Comparison of ENCODE assay signal across 15 cellular contexts in genomic region chr22:29520851-29521250, GRCh38. TPM values are rescaled to one million over a fixed set of nuclear protein-coding genes. Genes with fewer than 3 reads are reported as not detected.
DNase-seq lines count a peak whose midpoint lies in the region; ATAC-seq and TF ChIP-seq lines count a peak whose summit lies in the region.
"Had no signal": no experiment of that assay in that cellular context is flagged by ENCODE, and none has a peak within 500 bp of the region (broad histone marks: within the 10 kb centered on the region; RNA-seq: fewer than 3 reads in every experiment).

No MANE protein-coding gene starts in this region.

- POLR2A ChIA-PET in activated naive CD8-positive, alpha-beta T cell treated with anti-CD3 and anti-CD28 coated beads, Interleukin-2, amount 10 ng/mL, durations not matched to agents 7 days and 5 days (lab: Charles Lee): no interaction called here

- no peaks in the 10 kb centered on the region for H3K9me3 ChIP-seq in GM23248 (ENCODE audit: low read depth)
- H3K9me3 ChIP-seq: BE2C had no signal

- H3K27me3 ChIP-seq in GM23248 (replicated peaks; ENCODE audit: insufficient read depth): no peaks in the 10 kb centered on the region
- H3K27me3 ChIP-seq: BE2C, hepatocyte had no signal

- H3K4me3 Mint-ChIP-seq in activated naive CD8-positive, alpha-beta T cell treated with anti-CD3 and anti-CD28 coated beads, Interleukin-2, amount 10 ng/mL, durations not matched to agents 7 days and 5 days: no peak overlapping the region
- H3K4me3 Mint-ChIP-seq: activated CD8-positive, alpha-beta T cell treated with anti-CD3 and anti-CD28 coated beads, Interleukin-2, amount 10 ng/mL, durations not matched to agents 7 days and 5 days; activated naive CD8-positive, alpha-beta T cell; memory B cell had no signal

- H3K79me2 ChIP-seq in GM23248 (ENCODE audit: insufficient read depth): no peaks in the 10 kb centered on the region
- H3K79me2 ChIP-seq: hepatocyte had no signal

- peaks cover 21% of the 10 kb centered on the region for H3K36me3 Mint-ChIP-seq in activated naive CD8-positive, alpha-beta T cell treated with anti-CD3 and anti-CD28 coated beads, Interleukin-2, amount 10 ng/mL, durations not matched to agents 7 days and 5 days

- intact Hi-C loops in left colon (cut with DNase I, micrococcal nuclease): loop anchor here in 1 of 2 donors (10.0 kb wide), 1 partner anchor 126 kb away; no protein-coding TSS in a partner anchor

- H3K36me3 ChIP-seq in GM23248 (ENCODE audit: low read depth): peaks cover 59% of the 10 kb centered on the region

- no peak overlapping the region for H2AFZ ChIP-seq in GM23248
- H2AFZ ChIP-seq: hepatocyte had no signal

- TF ChIP-seq CTCF in fibroblast of the aortic adventitia (IDR thresholded peaks at IDR 0.05; ENCODE audit: insufficient read depth, low read length): no peak

- H3K27ac Mint-ChIP-seq in activated naive CD8-positive, alpha-beta T cell treated with anti-CD3 and anti-CD28 coated beads, Interleukin-2, amount 10 ng/mL, durations not matched to agents 7 days and 5 days: peak overlapping the region; percentile 68
- H3K27ac Mint-ChIP-seq: activated CD8-positive, alpha-beta T cell treated with anti-CD3 and anti-CD28 coated beads, Interleukin-2, amount 10 ng/mL, durations not matched to agents 7 days and 5 days; activated naive CD8-positive, alpha-beta T cell; memory B cell had no signal

- no peak overlapping the region for H3K4me2 ChIP-seq in GM23248 (ENCODE audit: unreplicated experiment)
- H3K4me2 ChIP-seq: hepatocyte, KMS-11 had no signal

- no peaks in the 10 kb centered on the region for H4K20me1 ChIP-seq in GM23248 (ENCODE audit: insufficient read depth)

- peak; percentile 72 for DNase-seq in A172 (ENCODE audit: low spot score)
- peak; percentile 86 for DNase-seq in GM23248
- DNase-seq in activated naive CD8-positive, alpha-beta T cell treated with anti-CD3 and anti-CD28 coated beads, Interleukin-2, amount 10 ng/mL, durations not matched to agents 7 days and 5 days: no peak
- peak; percentile 89 for DNase-seq in fibroblast of the aortic adventitia (ENCODE audit: low read depth)
- no peak for DNase-seq in NCI-H2107 treated with DMSO at 0.1 percent for 48 hours (lab: John Stamatoyannopoulos, UW; ENCODE audit: unreplicated experiment)
- DNase-seq in NCI-H2029 treated with DMSO at 0.1 percent for 48 hours (lab: John Stamatoyannopoulos, UW): no peak
- no peak for DNase-seq in left colon
- DNase-seq in SKM-1 (lab: John Stamatoyannopoulos, UW; ENCODE audit: unreplicated experiment): no peak
- DNase-seq: activated CD8-positive, alpha-beta T cell treated with anti-CD3 and anti-CD28 coated beads, Interleukin-2, amount 10 ng/mL, durations not matched to agents 7 days and 5 days; BE2C; NCI-H187 treated with DMSO at 0.1 percent for 48 hours had no signal

- peaks cover 13% of the 10 kb centered on the region; the same call in 1 of the 2 replicates for H3F3A ChIP-seq in GM23248 (ENCODE audit: insufficient read depth)

- in situ Hi-C loops in GM23248 (cut with MboI): no loop called here

- 40 to 47% methylated on average over 4 of the region's 4 CpGs for WGBS in GM23248 (ENCODE audit: low coverage in 1 of 2, low lambda C conversion rate in 2 of 2, missing lambda C conversion rate in 2 of 2), 2 experiments

- H3K27ac ChIP-seq in GM23248: peak overlapping the region; percentile 80
- H3K27ac ChIP-seq: hepatocyte, KMS-11 had no signal

- peak overlapping the region; percentile 59 for H3K9ac ChIP-seq in GM23248
- H3K9ac ChIP-seq: KMS-11 had no signal

- H3K4me1 ChIP-seq in GM23248 (ENCODE audit: insufficient read depth): 0 out of 2 replicates have a peak, but pooled peaks cover 5% of the 10 kb centered on the region

- H3K9me3 Mint-ChIP-seq in activated naive CD8-positive, alpha-beta T cell treated with anti-CD3 and anti-CD28 coated beads, Interleukin-2, amount 10 ng/mL, durations not matched to agents 7 days and 5 days: no peaks in the 10 kb centered on the region
- H3K9me3 Mint-ChIP-seq: memory B cell had no signal

- no peak for ATAC-seq in activated naive CD8-positive, alpha-beta T cell treated with anti-CD3 and anti-CD28 coated beads, Interleukin-2, amount 10 ng/mL, durations not matched to agents 7 days and 5 days (ENCODE audit: low read depth)
- ATAC-seq in left colon: no peak
- ATAC-seq: activated CD8-positive, alpha-beta T cell treated with anti-CD3 and anti-CD28 coated beads, Interleukin-2, amount 10 ng/mL, durations not matched to agents 7 days and 5 days had no signal

- no peaks in the 10 kb centered on the region for H3K27me3 Mint-ChIP-seq in activated naive CD8-positive, alpha-beta T cell treated with anti-CD3 and anti-CD28 coated beads, Interleukin-2, amount 10 ng/mL, durations not matched to agents 7 days and 5 days
- H3K27me3 Mint-ChIP-seq: activated naive CD8-positive, alpha-beta T cell; memory B cell had no signal

- no peaks in the 10 kb centered on the region for H3K9me2 ChIP-seq in GM23248 (ENCODE audit: insufficient read depth)

- H3K4me3 ChIP-seq in GM23248: no peak overlapping the region
- H3K4me3 ChIP-seq in fibroblast of the aortic adventitia (ENCODE audit: low read depth, low read length): no peak overlapping the region
- H3K4me3 ChIP-seq: hepatocyte had no signal

- no peaks in the 10 kb centered on the region for H3K4me1 Mint-ChIP-seq in activated naive CD8-positive, alpha-beta T cell treated with anti-CD3 and anti-CD28 coated beads, Interleukin-2, amount 10 ng/mL, durations not matched to agents 7 days and 5 days
- H3K4me1 Mint-ChIP-seq: memory B cell had no signal

RNA-seq across cellular contexts. Expression of gene THOC5, which starts 32.7 kb away (rescaled TPM):
- total RNA-seq in A172 (2014; rRNA removed; shearing (Covaris generic)): 42.8 and 45.6 TPM in 2 replicates
- total RNA-seq in GM23248 (2014; rRNA removed; shearing (Covaris generic)): 61.7 and 83.5 TPM in 2 replicates
- polyA plus RNA-seq in GM23248 (2016; fragmentation: Nextera tagmentation; extraction: Ambion mirVana): 46.9 and 48.9 TPM in 2 replicates
- 10 to 100 TPM; 57.8 to 58.9 TPM for total RNA-seq in activated naive CD8-positive, alpha-beta T cell treated with anti-CD3 and anti-CD28 coated beads, Interleukin-2, amount 10 ng/mL, durations not matched to agents 7 days and 5 days
- 53.1 and 54.0 TPM in 2 replicates for total RNA-seq in fibroblast of the aortic adventitia (ENCODE audit: low replicate concordance)
- total RNA-seq in left colon: 10 to 100 TPM; 20.8 to 21.1 TPM

RNA-seq across cellular contexts. Expression of gene NEFH, which starts 40.8 kb away (rescaled TPM):
- total RNA-seq in A172 (2014; rRNA removed; shearing (Covaris generic)): not detected in 2 replicates
- total RNA-seq in GM23248 (2014; rRNA removed; shearing (Covaris generic)): 0.51 and 0.65 TPM in 2 replicates
- 2.2 and 2.5 TPM in 2 replicates for polyA plus RNA-seq in GM23248 (2016; fragmentation: Nextera tagmentation; extraction: Ambion mirVana)
- 1 to 10 TPM; 1.8 TPM for total RNA-seq in activated naive CD8-positive, alpha-beta T cell treated with anti-CD3 and anti-CD28 coated beads, Interleukin-2, amount 10 ng/mL, durations not matched to agents 7 days and 5 days
- 0.49 and 0.54 TPM in 2 replicates for total RNA-seq in fibroblast of the aortic adventitia (ENCODE audit: low replicate concordance)
- under 1 TPM; 0.12 to 0.34 TPM for total RNA-seq in left colon

Comparison
In these comparisons a context has a peak if more than half of its experiments do, and no peak if none do; other contexts are left out.
1. DNase-seq: peak in A172 (single experiment), GM23248 (single experiment) and fibroblast of the aortic adventitia (single experiment); none in activated naive CD8-positive, alpha-beta T cell treated with anti-CD3 and anti-CD28 coated beads, Interleukin-2, amount 10 ng/mL, durations not matched to agents 7 days and 5 days (single experiment), NCI-H2107 treated with DMSO at 0.1 percent for 48 hours (single experiment), NCI-H2029 treated with DMSO at 0.1 percent for 48 hours (single experiment), left colon (0 of 2) and SKM-1 (single experiment).